In the genomic region with DNA sequence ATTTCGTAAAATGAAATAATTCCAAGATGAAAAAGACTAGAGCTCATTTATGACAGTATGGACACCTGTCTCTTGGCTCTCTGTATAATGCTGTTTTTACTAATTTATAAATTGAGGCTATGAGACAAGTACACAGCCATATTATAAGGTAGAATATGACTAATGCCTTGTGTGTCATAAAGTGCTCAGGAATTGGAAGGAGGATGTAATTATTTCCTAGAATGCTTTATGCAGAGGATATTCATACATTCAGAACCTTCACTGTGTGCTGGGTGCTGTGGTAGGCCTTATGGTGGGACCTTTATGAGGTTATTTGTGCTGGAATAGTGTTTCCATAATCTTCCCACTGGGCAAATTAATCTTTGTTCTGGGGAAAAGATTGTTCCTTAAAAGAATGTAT, we compare ENCODE assay signal across 1 cellular context.
TF ChIP-seq lines count a peak whose summit lies in the region.

No MANE protein-coding gene starts in this region.

TF ChIP-seq in GM12878, 131 proteins besides CTCF, POLR2A, EP300 and RAD21:
- TF ChIP-seq ESRRA (IDR thresholded peaks at IDR 0.05; ENCODE audit: low read length) (no peak), CHD1 (IDR thresholded peaks at IDR 0.05; ENCODE audit: low read depth, low read length) (no peak), SREBF1 (IDR thresholded peaks at IDR 0.05; ENCODE audit: low read length) (no peak), MXI1 (IDR thresholded peaks at IDR 0.05; ENCODE audit: low read depth, low read length) (no peak), PML (IDR thresholded peaks at IDR 0.05; ENCODE audit: low read length) (no peak), NFIC (IDR thresholded peaks at IDR 0.05; ENCODE audit: low read depth, low read length) (no peak)
- TF ChIP-seq, protein P1, sequence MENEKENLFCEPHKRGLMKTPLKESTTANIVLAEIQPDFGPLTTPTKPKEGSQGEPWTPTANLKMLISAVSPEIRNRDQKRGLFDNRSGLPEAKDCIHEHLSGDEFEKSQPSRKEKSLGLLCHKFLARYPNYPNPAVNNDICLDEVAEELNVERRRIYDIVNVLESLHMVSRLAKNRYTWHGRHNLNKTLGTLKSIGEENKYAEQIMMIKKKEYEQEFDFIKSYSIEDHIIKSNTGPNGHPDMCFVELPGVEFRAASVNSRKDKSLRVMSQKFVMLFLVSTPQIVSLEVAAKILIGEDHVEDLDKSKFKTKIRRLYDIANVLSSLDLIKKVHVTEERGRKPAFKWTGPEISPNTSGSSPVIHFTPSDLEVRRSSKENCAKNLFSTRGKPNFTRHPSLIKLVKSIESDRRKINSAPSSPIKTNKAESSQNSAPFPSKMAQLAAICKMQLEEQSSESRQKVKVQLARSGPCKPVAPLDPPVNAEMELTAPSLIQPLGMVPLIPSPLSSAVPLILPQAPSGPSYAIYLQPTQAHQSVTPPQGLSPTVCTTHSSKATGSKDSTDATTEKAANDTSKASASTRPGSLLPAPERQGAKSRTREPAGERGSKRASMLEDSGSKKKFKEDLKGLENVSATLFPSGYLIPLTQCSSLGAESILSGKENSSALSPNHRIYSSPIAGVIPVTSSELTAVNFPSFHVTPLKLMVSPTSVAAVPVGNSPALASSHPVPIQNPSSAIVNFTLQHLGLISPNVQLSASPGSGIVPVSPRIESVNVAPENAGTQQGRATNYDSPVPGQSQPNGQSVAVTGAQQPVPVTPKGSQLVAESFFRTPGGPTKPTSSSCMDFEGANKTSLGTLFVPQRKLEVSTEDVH (IDR thresholded peaks at IDR 0.05; ENCODE audit: low read depth, partially characterized antibody), result no peak
- TF ChIP-seq, protein P2, sequence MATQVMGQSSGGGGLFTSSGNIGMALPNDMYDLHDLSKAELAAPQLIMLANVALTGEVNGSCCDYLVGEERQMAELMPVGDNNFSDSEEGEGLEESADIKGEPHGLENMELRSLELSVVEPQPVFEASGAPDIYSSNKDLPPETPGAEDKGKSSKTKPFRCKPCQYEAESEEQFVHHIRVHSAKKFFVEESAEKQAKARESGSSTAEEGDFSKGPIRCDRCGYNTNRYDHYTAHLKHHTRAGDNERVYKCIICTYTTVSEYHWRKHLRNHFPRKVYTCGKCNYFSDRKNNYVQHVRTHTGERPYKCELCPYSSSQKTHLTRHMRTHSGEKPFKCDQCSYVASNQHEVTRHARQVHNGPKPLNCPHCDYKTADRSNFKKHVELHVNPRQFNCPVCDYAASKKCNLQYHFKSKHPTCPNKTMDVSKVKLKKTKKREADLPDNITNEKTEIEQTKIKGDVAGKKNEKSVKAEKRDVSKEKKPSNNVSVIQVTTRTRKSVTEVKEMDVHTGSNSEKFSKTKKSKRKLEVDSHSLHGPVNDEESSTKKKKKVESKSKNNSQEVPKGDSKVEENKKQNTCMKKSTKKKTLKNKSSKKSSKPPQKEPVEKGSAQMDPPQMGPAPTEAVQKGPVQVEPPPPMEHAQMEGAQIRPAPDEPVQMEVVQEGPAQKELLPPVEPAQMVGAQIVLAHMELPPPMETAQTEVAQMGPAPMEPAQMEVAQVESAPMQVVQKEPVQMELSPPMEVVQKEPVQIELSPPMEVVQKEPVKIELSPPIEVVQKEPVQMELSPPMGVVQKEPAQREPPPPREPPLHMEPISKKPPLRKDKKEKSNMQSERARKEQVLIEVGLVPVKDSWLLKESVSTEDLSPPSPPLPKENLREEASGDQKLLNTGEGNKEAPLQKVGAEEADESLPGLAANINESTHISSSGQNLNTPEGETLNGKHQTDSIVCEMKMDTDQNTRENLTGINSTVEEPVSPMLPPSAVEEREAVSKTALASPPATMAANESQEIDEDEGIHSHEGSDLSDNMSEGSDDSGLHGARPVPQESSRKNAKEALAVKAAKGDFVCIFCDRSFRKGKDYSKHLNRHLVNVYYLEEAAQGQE (IDR thresholded peaks at IDR 0.05; ENCODE audit: low read depth, low read length), result no peak
- TF ChIP-seq, protein P3, sequence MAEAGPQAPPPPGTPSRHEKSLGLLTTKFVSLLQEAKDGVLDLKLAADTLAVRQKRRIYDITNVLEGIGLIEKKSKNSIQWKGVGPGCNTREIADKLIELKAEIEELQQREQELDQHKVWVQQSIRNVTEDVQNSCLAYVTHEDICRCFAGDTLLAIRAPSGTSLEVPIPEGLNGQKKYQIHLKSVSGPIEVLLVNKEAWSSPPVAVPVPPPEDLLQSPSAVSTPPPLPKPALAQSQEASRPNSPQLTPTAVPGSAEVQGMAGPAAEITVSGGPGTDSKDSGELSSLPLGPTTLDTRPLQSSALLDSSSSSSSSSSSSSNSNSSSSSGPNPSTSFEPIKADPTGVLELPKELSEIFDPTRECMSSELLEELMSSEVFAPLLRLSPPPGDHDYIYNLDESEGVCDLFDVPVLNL (IDR thresholded peaks at IDR 0.05; ENCODE audit: low read depth, low read length), result no peak
- TF ChIP-seq, protein P4, sequence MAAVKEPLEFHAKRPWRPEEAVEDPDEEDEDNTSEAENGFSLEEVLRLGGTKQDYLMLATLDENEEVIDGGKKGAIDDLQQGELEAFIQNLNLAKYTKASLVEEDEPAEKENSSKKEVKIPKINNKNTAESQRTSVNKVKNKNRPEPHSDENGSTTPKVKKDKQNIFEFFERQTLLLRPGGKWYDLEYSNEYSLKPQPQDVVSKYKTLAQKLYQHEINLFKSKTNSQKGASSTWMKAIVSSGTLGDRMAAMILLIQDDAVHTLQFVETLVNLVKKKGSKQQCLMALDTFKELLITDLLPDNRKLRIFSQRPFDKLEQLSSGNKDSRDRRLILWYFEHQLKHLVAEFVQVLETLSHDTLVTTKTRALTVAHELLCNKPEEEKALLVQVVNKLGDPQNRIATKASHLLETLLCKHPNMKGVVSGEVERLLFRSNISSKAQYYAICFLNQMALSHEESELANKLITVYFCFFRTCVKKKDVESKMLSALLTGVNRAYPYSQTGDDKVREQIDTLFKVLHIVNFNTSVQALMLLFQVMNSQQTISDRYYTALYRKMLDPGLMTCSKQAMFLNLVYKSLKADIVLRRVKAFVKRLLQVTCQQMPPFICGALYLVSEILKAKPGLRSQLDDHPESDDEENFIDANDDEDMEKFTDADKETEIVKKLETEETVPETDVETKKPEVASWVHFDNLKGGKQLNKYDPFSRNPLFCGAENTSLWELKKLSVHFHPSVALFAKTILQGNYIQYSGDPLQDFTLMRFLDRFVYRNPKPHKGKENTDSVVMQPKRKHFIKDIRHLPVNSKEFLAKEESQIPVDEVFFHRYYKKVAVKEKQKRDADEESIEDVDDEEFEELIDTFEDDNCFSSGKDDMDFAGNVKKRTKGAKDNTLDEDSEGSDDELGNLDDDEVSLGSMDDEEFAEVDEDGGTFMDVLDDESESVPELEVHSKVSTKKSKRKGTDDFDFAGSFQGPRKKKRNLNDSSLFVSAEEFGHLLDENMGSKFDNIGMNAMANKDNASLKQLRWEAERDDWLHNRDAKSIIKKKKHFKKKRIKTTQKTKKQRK (IDR thresholded peaks at IDR 0.05; ENCODE audit: low read depth, low read length), result no peak
